In the genomic region with DNA sequence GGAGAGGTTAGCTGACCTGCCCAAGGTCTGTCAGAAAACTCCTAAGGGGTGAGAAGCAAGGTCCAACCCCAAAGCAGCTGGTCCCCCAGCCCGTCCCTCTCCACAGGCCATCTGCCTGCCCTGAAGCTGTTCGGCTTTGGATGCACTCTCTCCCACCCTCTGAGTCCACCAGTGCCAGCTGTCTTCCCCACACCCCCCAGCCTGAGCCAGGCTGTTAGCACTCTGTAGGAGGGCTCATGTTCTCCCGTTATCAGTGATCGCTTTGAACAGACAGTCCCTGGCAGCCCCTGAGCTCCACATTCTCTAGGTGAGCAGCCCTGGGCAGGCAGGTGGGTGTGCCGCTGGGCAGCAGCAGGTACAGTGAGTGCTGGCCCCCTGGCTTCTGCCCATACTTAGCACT, we compare ENCODE assay signal across 16 cellular contexts. TPM values are rescaled to one million over a fixed set of nuclear protein-coding genes. Genes with fewer than 3 reads are reported as not detected.
A peak's percentile ranks its signal among the peaks of the same experiment; 100 is the strongest.
DNase-seq lines count a peak whose midpoint lies in the region; ATAC-seq and TF ChIP-seq lines count a peak whose summit lies in the region.
"Had no signal": no experiment of that assay in that cellular context is flagged by ENCODE, and none has a peak within 500 bp of the region (broad histone marks: within the 10 kb centered on the region; RNA-seq: fewer than 3 reads in every experiment).

No MANE protein-coding gene starts in this region.

- H3K27me3 Mint-ChIP-seq in progenitor cell of endocrine pancreas: no peaks in the 10 kb centered on the region
- H3K27me3 Mint-ChIP-seq: CD4-positive, alpha-beta memory T cell had no signal

- no peaks in the 10 kb centered on the region for H3K4me1 Mint-ChIP-seq in progenitor cell of endocrine pancreas (ENCODE audit: low read depth)
- H3K4me1 Mint-ChIP-seq: CD4-positive, alpha-beta memory T cell had no signal

- DNase-seq in DMS 273 (lab: John Stamatoyannopoulos, UW; ENCODE audit: unreplicated experiment) (peak; percentile 96), NCI-H146 (lab: John Stamatoyannopoulos, UW) (peak; percentile 66), NCI-H524 treated with DMSO at 0.1 percent for 48 hours (lab: John Stamatoyannopoulos, UW) (peak; percentile 69), progenitor cell of endocrine pancreas (ENCODE audit: low spot score, unreplicated experiment) (no peak), T-helper 1 cell (no peak)
- no peak for DNase-seq in activated CD4-positive, CD25-positive, alpha-beta regulatory T cell (lab: John Stamatoyannopoulos, UW)
- DNase-seq: Calu3; CD4-positive, alpha-beta memory T cell; DMS79 treated with DMSO at 0.1 percent for 48 hours; KG1; NCI-H1048; NCI-H187 treated with DMSO at 0.1 percent for 48 hours; NCI-H510A treated with DMSO at 0.1 percent for 48 hours; T-helper 9 cell had no signal

- H3K27ac Mint-ChIP-seq in progenitor cell of endocrine pancreas: peak overlapping the region; percentile 11
- H3K27ac Mint-ChIP-seq: CD4-positive, alpha-beta memory T cell had no signal

- no peak overlapping the region for H3K4me3 Mint-ChIP-seq in progenitor cell of endocrine pancreas (ENCODE audit: low read depth)
- H3K4me3 Mint-ChIP-seq: CD4-positive, alpha-beta memory T cell had no signal

- no peak for TF ChIP-seq CTCF in progenitor cell of endocrine pancreas (IDR thresholded peaks at IDR 0.05; ENCODE audit: unreplicated experiment)

- no peak for ATAC-seq in HG03460 (IDR thresholded peaks at IDR 0.05; ENCODE audit: unreplicated experiment)
- ATAC-seq: HepG2 had no signal

- H3K9me3 Mint-ChIP-seq in progenitor cell of endocrine pancreas (ENCODE audit: low read depth): no peaks in the 10 kb centered on the region
- H3K9me3 Mint-ChIP-seq: CD4-positive, alpha-beta memory T cell had no signal

- H3K36me3 Mint-ChIP-seq in progenitor cell of endocrine pancreas (ENCODE audit: insufficient read depth): no peaks in the 10 kb centered on the region
- H3K36me3 Mint-ChIP-seq: CD4-positive, alpha-beta memory T cell had no signal

RNA-seq across cellular contexts. Expression of gene ZNF185, which starts 16.0 kb away (rescaled TPM):
- 10.1 and 12.3 TPM in 2 replicates for total RNA-seq in progenitor cell of endocrine pancreas

Comparison
In these comparisons a context has a peak if more than half of its experiments do, and no peak if none do; other contexts are left out.
1. DNase-seq: peak in DMS 273 (single experiment), NCI-H146 (single experiment) and NCI-H524 treated with DMSO at 0.1 percent for 48 hours (single experiment); none in progenitor cell of endocrine pancreas (single experiment), T-helper 1 cell (0 of 5) and activated CD4-positive, CD25-positive, alpha-beta regulatory T cell (0 of 4).